10 cellular contexts compared by ENCODE assay signal in genomic region chr12:110744176-110744575, GRCh38. TPM values are rescaled to one million over a fixed set of nuclear protein-coding genes. Genes with fewer than 3 reads are reported as not detected.
DNase-seq lines count a peak whose midpoint lies in the region; ATAC-seq, FAIRE-seq and TF ChIP-seq lines count a peak whose summit lies in the region.
"Had no signal": no experiment of that assay in that cellular context is flagged by ENCODE, and none has a peak within 500 bp of the region (broad histone marks: within the 10 kb centered on the region; RNA-seq: fewer than 3 reads in every experiment).

No MANE protein-coding gene starts in this region.

- no peak for DNase-seq in CD4-positive, alpha-beta T cell
- DNase-seq in PC-9: peak; percentile 54 to 66
- peak; percentile 33 for DNase-seq in endothelial cell of umbilical vein (ENCODE audit: low read depth, low spot score)
- no peak for DNase-seq in NCI-H748 (lab: John Stamatoyannopoulos, UW; ENCODE audit: unreplicated experiment)
- no peak for DNase-seq in effector CD4-positive, alpha-beta T cell
- no peak for DNase-seq in GF-D8 (lab: John Stamatoyannopoulos, UW)
- DNase-seq: activated CD4-positive, CD25-positive, alpha-beta regulatory T cell treated with anti-CD3 and anti-CD28 coated beads, Interleukin-2, amount 50 U/mL, for 72 hours had no signal

- H3K4me2 ChIP-seq in PC-9 (peak overlapping the region; percentile 85), endothelial cell of umbilical vein (ENCODE audit: insufficient read depth, low read length) (peak overlapping the region; percentile 91)

- H3K27me3 ChIP-seq in CD4-positive, alpha-beta T cell (ENCODE audit: control insufficient read depth, insufficient read depth, low read length): no peaks in the 10 kb centered on the region
- H3K27me3 ChIP-seq in PC-9 (ENCODE audit: insufficient read depth, low read depth) (no peaks in the 10 kb centered on the region), endothelial cell of umbilical vein (ENCODE audit: control insufficient read depth in 2 of 2, insufficient read depth in 2 of 2, low read length in 2 of 2) (no peaks in the 10 kb centered on the region)

- H3K79me2 ChIP-seq in PC-9 (ENCODE audit: low read depth): peaks cover 39% of the 10 kb centered on the region
- H3K79me2 ChIP-seq in endothelial cell of umbilical vein (ENCODE audit: control insufficient read depth, insufficient read depth, low read length): peaks cover 35% of the 10 kb centered on the region

- no peaks in the 10 kb centered on the region for H3K9me1 ChIP-seq in endothelial cell of umbilical vein (replicated peaks; ENCODE audit: control insufficient read depth, extremely low read depth, insufficient read depth, low read length)

- peak overlapping the region; percentile 31 for H3K27ac Mint-ChIP-seq in CD4-positive, alpha-beta T cell
- H3K27ac Mint-ChIP-seq in nephron: peak overlapping the region; percentile 98 to 99 (median 98)

- peak overlapping the region; percentile 100 for H3K4me3 Mint-ChIP-seq in CD4-positive, alpha-beta T cell
- peak overlapping the region; percentile 96 to 100 (median 99) for H3K4me3 Mint-ChIP-seq in nephron

- intact Hi-C loops in CD4-positive, alpha-beta T cell (cut with DNase I, micrococcal nuclease): loop anchor here (5.0 to 10.0 kb wide), 6 partner anchors 38 to 1879 kb away; partner anchors contain the start of genes ANKRD13A (in 1 of the 2), ARPC3 (in 1 of the 2), GIT2 (in 1 of the 2) and KCTD10 (in 1 of the 2)
- intact Hi-C loops in PC-9 (cut with micrococcal nuclease; ENCODE audit: unreplicated experiment) (loop anchor here (1.0 kb wide), 1 partner anchor 82 kb away; no protein-coding TSS in a partner anchor), endothelial cell of umbilical vein (cut with micrococcal nuclease) (loop anchor here (5.0 kb wide), 3 partner anchors 197 to 292 kb away; partner anchors contain the start of genes ARPC3, RAD9B and VPS29)

- H3K36me3 Mint-ChIP-seq in CD4-positive, alpha-beta T cell (ENCODE audit: low read depth): peaks cover 21% of the 10 kb centered on the region
- H3K36me3 Mint-ChIP-seq in nephron (ENCODE audit: low read depth): no peaks in the 10 kb centered on the region

- no peak for TF ChIP-seq CTCF in CD4-positive, alpha-beta T cell (IDR thresholded peaks at IDR 0.05)
- TF ChIP-seq CTCF in PC-9 (conservative IDR thresholded peaks at IDR 0.05) (no peak), endothelial cell of umbilical vein (IDR thresholded peaks at IDR 0.05; ENCODE audit: extremely low read depth in 1 of 2, insufficient read depth in 1 of 2, low read depth in 1 of 2, low read length in 2 of 2) (no peak), nephron (IDR thresholded peaks at IDR 0.05; ENCODE audit: unreplicated experiment in 3 of 3) (no peak)

- H3K4me1 ChIP-seq in PC-9 (replicated peaks; ENCODE audit: insufficient read depth) (peaks cover 38% of the 10 kb centered on the region), endothelial cell of umbilical vein (ENCODE audit: control insufficient read depth, extremely low read depth, insufficient read depth, low read length) (peaks cover 39% of the 10 kb centered on the region)

- no peak overlapping the region for H3K9ac ChIP-seq in endothelial cell of umbilical vein (replicated peaks; ENCODE audit: extremely low read depth, insufficient read depth, low read length)

- 0 out of 2 replicates have a peak overlapping the region, but pooled peaks have one; percentile 98 for H2AFZ ChIP-seq in PC-9
- peak overlapping the region; percentile 93 for H2AFZ ChIP-seq in endothelial cell of umbilical vein (ENCODE audit: low read depth, low read length)

- dilution Hi-C loops in endothelial cell of umbilical vein (cut with MboI; ENCODE audit: extremely low pct_ligation_motif_present, low sequenced_read_pairs): no loop called here

- BruUV-seq in PC-9 (replicated peaks; lab: Mats Ljungman, UMichigan) (no TSS peak), endothelial cell of umbilical vein (replicated peaks; lab: Mats Ljungman, UMichigan) (no TSS peak)

- no peaks in the 10 kb centered on the region for H3K9me3 Mint-ChIP-seq in CD4-positive, alpha-beta T cell
- H3K9me3 Mint-ChIP-seq in nephron: no peaks in the 10 kb centered on the region

- H3K36me3 ChIP-seq in PC-9 (ENCODE audit: low read depth) (0 out of 2 replicates have a peak, but pooled peaks cover 8% of the 10 kb centered on the region), endothelial cell of umbilical vein (ENCODE audit: control insufficient read depth in 2 of 2, extremely low read depth in 1 of 2, insufficient read depth in 2 of 2, low read length in 2 of 2) (no peaks in the 10 kb centered on the region)

- peaks cover 47% of the 10 kb centered on the region for H3K4me1 Mint-ChIP-seq in CD4-positive, alpha-beta T cell (ENCODE audit: low read depth)
- H3K4me1 Mint-ChIP-seq in nephron: peaks cover 48% of the 10 kb centered on the region

- H3K9me2 ChIP-seq in PC-9 (ENCODE audit: insufficient read depth): no peaks in the 10 kb centered on the region

- POLR2A ChIA-PET in CD4-positive, alpha-beta T cell (lab: Charles Lee): interaction anchor here (1.5 kb wide), 1 partner anchor 24 kb away, joined by 5 read pairs; no protein-coding TSS in a partner anchor
- POLR2A ChIA-PET in PC-9 (lab: Charles Lee; ENCODE audit: unreplicated experiment) (interaction anchor here (0.6 kb wide), 1 partner anchor 741 kb away, joined by 3 read pairs; no protein-coding TSS in a partner anchor), endothelial cell of umbilical vein (lab: Charles Lee) (interaction anchor here (0.6 kb wide), 1 partner anchor 1592 kb away, joined by 9 read pairs; no protein-coding TSS in a partner anchor)

- H3K27ac ChIP-seq in CD4-positive, alpha-beta T cell (ENCODE audit: low read depth, low read length): no peak overlapping the region
- H3K27ac ChIP-seq in PC-9 (no peak overlapping the region), endothelial cell of umbilical vein (ENCODE audit: insufficient read depth, low read depth, low read length) (no peak overlapping the region)

- TF ChIP-seq POLR2A in endothelial cell of umbilical vein (IDR thresholded peaks at IDR 0.05; ENCODE audit: low read depth, low read length): no peak

- no peaks in the 10 kb centered on the region for H3K9me3 ChIP-seq in CD4-positive, alpha-beta T cell (ENCODE audit: control insufficient read depth, low read length)
- H3K9me3 ChIP-seq in PC-9 (ENCODE audit: insufficient read depth, low read depth) (no peaks in the 10 kb centered on the region), endothelial cell of umbilical vein (replicated peaks; ENCODE audit: control insufficient read depth, insufficient read depth, low read length) (no peaks in the 10 kb centered on the region)

- H4K20me1 ChIP-seq in PC-9 (ENCODE audit: insufficient read depth) (peaks cover 28% of the 10 kb centered on the region), endothelial cell of umbilical vein (replicated peaks; ENCODE audit: control insufficient read depth, extremely low read depth, insufficient read depth, low read length) (peaks cover 12% of the 10 kb centered on the region)

- no peak for FAIRE-seq in endothelial cell of umbilical vein (lab: Jason Lieb, UNC)
- FAIRE-seq: GM18507 had no signal

- ATAC-seq in CD4-positive, alpha-beta T cell (ENCODE audit: poor library complexity): no peak
- ATAC-seq in HG03342 (IDR thresholded peaks at IDR 0.05; ENCODE audit: unreplicated experiment): no peak

- H3K27me3 Mint-ChIP-seq in CD4-positive, alpha-beta T cell: no peaks in the 10 kb centered on the region
- H3K27me3 Mint-ChIP-seq in nephron (ENCODE audit: low read depth): peaks cover 11% of the 10 kb centered on the region

- peak overlapping the region; percentile 66; the same call in 1 of the 2 replicates for H3K4me3 ChIP-seq in PC-9
- no peak overlapping the region for H3K4me3 ChIP-seq in endothelial cell of umbilical vein (replicated peaks in 1 of 3; ENCODE audit: insufficient read depth in 1 of 3, low read depth in 1 of 3, low read length in 3 of 3)

- CTCF ChIA-PET in CD4-positive, alpha-beta T cell (lab: Charles Lee): no interaction called here
- CTCF ChIA-PET in PC-9 (lab: Charles Lee): interaction anchor here (0.6 kb wide), 1 partner anchor 12 kb away, joined by 8 read pairs; no protein-coding TSS in a partner anchor
- CTCF ChIA-PET in endothelial cell of umbilical vein (lab: Charles Lee): interaction anchor here (1.4 to 2.2 kb wide), 2 partner anchors 9 to 144 kb away, joined by 3 to 8 read pairs; no protein-coding TSS in a partner anchor

- H3F3A ChIP-seq in PC-9 (ENCODE audit: insufficient read depth, low read depth): peaks cover 15% of the 10 kb centered on the region; the same call in 1 of the 2 replicates

TF ChIP-seq in endothelial cell of umbilical vein, 7 proteins besides CTCF, POLR2A, EP300 and RAD21 (continues in another document):
- TF ChIP-seq FOS (IDR thresholded peaks at IDR 0.05; ENCODE audit: borderline replicate concordance, insufficient read depth, low read length) (peak; percentile 17), MAX (IDR thresholded peaks at IDR 0.05; ENCODE audit: insufficient read depth, insufficient read length) (no peak), POLR2AphosphoS5 (IDR thresholded peaks at IDR 0.05; ENCODE audit: insufficient read depth, low read depth, low read length) (no peak), MYC (IDR thresholded peaks at IDR 0.05; ENCODE audit: low read depth, low read length) (no peak)

RNA-seq across cellular contexts. Expression of gene PPP1CC, which starts 1.5 kb away (rescaled TPM):
- total RNA-seq in CD4-positive, alpha-beta T cell: 100 to 1,000 TPM; 146 to 150 TPM
- total RNA-seq in PC-9 (2021) (149 and 170 TPM in 2 replicates), endothelial cell of umbilical vein (139 and 140 TPM in 2 replicates)
- 56.5 and 67.1 TPM in 2 replicates for polyA plus RNA-seq in endothelial cell of umbilical vein
- 79.6 and 84.6 TPM in 2 replicates for polyA plus RNA-seq in endothelial cell of umbilical vein (2011; cell fraction: cytosol; rRNA removed)
- polyA plus RNA-seq in endothelial cell of umbilical vein (2011; cell fraction: nucleus; rRNA removed): 59.2 and 87.2 TPM in 2 replicates
- polyA plus RNA-seq in endothelial cell of umbilical vein (2012): 128 and 181 TPM in 2 replicates
- 71.6 and 73.4 TPM in 2 replicates for polyA minus RNA-seq in endothelial cell of umbilical vein
- polyA minus RNA-seq in endothelial cell of umbilical vein (2011; cell fraction: cytosol; rRNA and poly(A)+ RNA removed): 66.3 TPM
- polyA minus RNA-seq in endothelial cell of umbilical vein (2011; cell fraction: nucleus; rRNA and poly(A)+ RNA removed): 48.6 and 79.9 TPM in 2 replicates

RNA-seq across cellular contexts. Expression of gene HVCN1, which starts 55.3 kb away (rescaled TPM):
- total RNA-seq in CD4-positive, alpha-beta T cell: 1 to 10 TPM; 3.9 to 4.1 TPM
- total RNA-seq in PC-9 (2021) (3.4 and 3.6 TPM in 2 replicates), endothelial cell of umbilical vein (3.7 and 4.8 TPM in 2 replicates)
- 6.3 and 8.4 TPM in 2 replicates for polyA plus RNA-seq in endothelial cell of umbilical vein
- 6.0 and 6.9 TPM in 2 replicates for polyA plus RNA-seq in endothelial cell of umbilical vein (2011; cell fraction: cytosol; rRNA removed)
- 2.8 and 3.5 TPM in 2 replicates for polyA plus RNA-seq in endothelial cell of umbilical vein (2011; cell fraction: nucleus; rRNA removed)
- 4.6 and 6.8 TPM in 2 replicates for polyA plus RNA-seq in endothelial cell of umbilical vein (2012)
- polyA minus RNA-seq in endothelial cell of umbilical vein: 3.8 and 6.5 TPM in 2 replicates
- not detected for polyA minus RNA-seq in endothelial cell of umbilical vein (2011; cell fraction: cytosol; rRNA and poly(A)+ RNA removed)
- 1.5 and 1.7 TPM in 2 replicates for polyA minus RNA-seq in endothelial cell of umbilical vein (2011; cell fraction: nucleus; rRNA and poly(A)+ RNA removed)

Comparison
In these comparisons a context has a peak if more than half of its experiments do, and no peak if none do; other contexts are left out.
1. DNase-seq: peak in PC-9 (2 of 2) and endothelial cell of umbilical vein (single experiment); none in CD4-positive, alpha-beta T cell (0 of 10), NCI-H748 (single experiment), effector CD4-positive, alpha-beta T cell (single experiment) and GF-D8 (single experiment).